9 cellular contexts compared by ENCODE assay signal in genomic region chr10:109866168-109866994, GRCh38. TPM values are rescaled to one million over a fixed set of nuclear protein-coding genes. Genes with fewer than 3 reads are reported as not detected.
A peak's percentile ranks its signal among the peaks of the same experiment; 100 is the strongest.
DNase-seq lines count a peak whose midpoint lies in the region; ATAC-seq and TF ChIP-seq lines count a peak whose summit lies in the region.
"Had no signal": no experiment of that assay in that cellular context is flagged by ENCODE, and none has a peak within 500 bp of the region (broad histone marks: within the 10 kb centered on the region; RNA-seq: fewer than 3 reads in every experiment).

No MANE protein-coding gene starts in this region.

- no peaks in the 10 kb centered on the region for H3K9me2 ChIP-seq in PC-9 (ENCODE audit: insufficient read depth)

- H3K4me1 ChIP-seq in PC-9 (replicated peaks; ENCODE audit: insufficient read depth), result no peaks in the 10 kb centered on the region

- no peaks in the 10 kb centered on the region for H4K20me1 ChIP-seq in PC-9 (ENCODE audit: insufficient read depth)

- H3K79me2 ChIP-seq in PC-9 (ENCODE audit: low read depth), result no peaks in the 10 kb centered on the region

- DNase-seq in PC-9 (no peak), fibroblast of villous mesenchyme (ENCODE audit: low read depth) (peak; percentile 37), pons (ENCODE audit: low spot score) (peak; percentile 39), NCI-H2107 (lab: John Stamatoyannopoulos, UW) (no peak), NCI-H226 (no peak)
- DNase-seq: NCI-H187 treated with DMSO at 0.1 percent for 48 hours had no signal

- no peak overlapping the region for H3K27ac ChIP-seq in PC-9

- H3F3A ChIP-seq in PC-9 (ENCODE audit: insufficient read depth, low read depth), result no peaks in the 10 kb centered on the region

- ATAC-seq in GM21515 (IDR thresholded peaks at IDR 0.05; ENCODE audit: unreplicated experiment) (no peak), GM21825 (IDR thresholded peaks at IDR 0.05; ENCODE audit: unreplicated experiment) (no peak)

- no peak overlapping the region for H2AFZ ChIP-seq in PC-9

- H3K27me3 ChIP-seq in PC-9 (ENCODE audit: insufficient read depth, low read depth), result no peaks in the 10 kb centered on the region

- no peak overlapping the region for H3K4me3 ChIP-seq in PC-9
- no peak overlapping the region for H3K4me3 ChIP-seq in fibroblast of villous mesenchyme (ENCODE audit: low read depth, low read length)

- no TSS peak for BruUV-seq in PC-9 (replicated peaks; lab: Mats Ljungman, UMichigan)

- POLR2A ChIA-PET in PC-9 (lab: Charles Lee; ENCODE audit: unreplicated experiment), result no interaction called here

- H3K4me2 ChIP-seq in PC-9, result no peak overlapping the region

- CTCF ChIA-PET in PC-9 (lab: Charles Lee), result no interaction called here

- no peaks in the 10 kb centered on the region for H3K9me3 ChIP-seq in PC-9 (ENCODE audit: insufficient read depth, low read depth)

- no peaks in the 10 kb centered on the region for H3K36me3 ChIP-seq in PC-9 (ENCODE audit: low read depth)

- TF ChIP-seq CTCF in GM12873 (IDR thresholded peaks at IDR 0.05; ENCODE audit: insufficient read depth, low read depth, low read length, missing control alignments), result peak; percentile 28
- peak; percentile 48 for TF ChIP-seq CTCF in PC-9 (conservative IDR thresholded peaks at IDR 0.05)
- peak; percentile 47 for TF ChIP-seq CTCF in fibroblast of villous mesenchyme (IDR thresholded peaks at IDR 0.05; ENCODE audit: insufficient read depth, low read depth, low read length)

- intact Hi-C loops in PC-9 (cut with micrococcal nuclease; ENCODE audit: unreplicated experiment), result no loop called here

RNA-seq across cellular contexts. Expression of gene XPNPEP1, which starts 56.9 kb away (rescaled TPM):
- total RNA-seq in PC-9 (2021) (24.6 and 29.8 TPM in 2 replicates), fibroblast of villous mesenchyme (86.4 and 90.8 TPM in 2 replicates)

Comparison
In these comparisons a context has a peak if more than half of its experiments do, and no peak if none do; other contexts are left out.
1. DNase-seq: peak in fibroblast of villous mesenchyme (single experiment) and pons (single experiment); none in PC-9 (0 of 2), NCI-H2107 (single experiment) and NCI-H226 (single experiment).
2. Peak in every context shown above with its lines, with median percentiles within 50 percentile points of each other: CTCF ChIP-seq.